In the genomic region with DNA sequence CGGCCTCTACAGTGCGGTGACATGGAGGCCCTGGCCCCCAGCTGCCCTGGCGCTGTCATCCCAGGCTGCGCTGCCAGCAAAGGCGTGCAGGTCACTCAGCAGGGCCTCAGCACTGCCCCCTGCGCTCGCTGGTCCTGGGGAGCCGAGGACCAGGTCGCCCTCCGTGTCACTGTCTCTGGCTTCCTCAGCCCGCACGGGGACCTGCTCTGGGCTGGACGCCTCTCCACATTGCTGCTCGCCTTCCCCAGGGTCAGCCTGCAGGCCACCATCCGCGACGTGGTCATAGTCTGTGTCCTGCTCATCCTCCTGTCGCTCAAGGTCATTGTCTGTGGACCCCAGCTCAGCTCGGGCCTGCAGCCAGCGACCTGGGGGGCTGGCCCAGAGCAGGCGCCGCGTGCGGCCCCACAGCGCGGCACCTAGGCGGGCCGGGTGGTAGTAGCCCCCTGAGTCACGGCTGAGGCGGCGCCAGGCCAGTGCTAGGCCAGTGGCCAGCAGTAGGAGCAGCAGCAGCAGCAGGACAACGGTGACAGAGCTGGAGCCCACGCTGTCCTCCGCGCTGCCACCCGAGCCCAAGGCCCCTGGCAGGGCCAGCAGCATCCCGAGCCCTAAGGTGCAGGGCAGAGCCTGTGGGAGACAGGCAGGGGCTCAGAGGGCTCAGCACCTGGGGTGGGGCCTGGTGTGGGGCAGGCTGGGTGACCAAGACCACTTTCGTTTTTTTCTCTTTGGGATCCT, we compare ENCODE assay signal across 11 cellular contexts. TPM values are rescaled to one million over a fixed set of nuclear protein-coding genes. Genes with fewer than 3 reads are reported as not detected.
A peak's percentile ranks its signal among the peaks of the same experiment; 100 is the strongest.
DNase-seq lines count a peak whose midpoint lies in the region; ATAC-seq, FAIRE-seq and TF ChIP-seq lines count a peak whose summit lies in the region.
"Had no signal": no experiment of that assay in that cellular context is flagged by ENCODE, and none has a peak within 500 bp of the region (broad histone marks: within the 10 kb centered on the region; RNA-seq: fewer than 3 reads in every experiment).

No MANE protein-coding gene starts in this region.

- H3K4me3 Mint-ChIP-seq in activated T-cell treated with anti-CD3 and anti-CD28 coated beads, Interleukin-2, amount 50 U/mL, for 72 hours = peak overlapping the region; percentile 91 to 97

- DNase-seq in activated T-cell treated with anti-CD3 and anti-CD28 coated beads, Interleukin-2, amount 50 U/mL, for 72 hours = no peak
- no peak for DNase-seq in D721Med (ENCODE audit: insufficient read length, low spot score)
- DNase-seq: NCI-H1436, testis had no signal

- peak overlapping the region in 9 of 10 experiments; percentile 47 to 80 (median 71); a peak in 17 of 20 replicates for H3K4me3 ChIP-seq in BLaER1 treated with 17β-estradiol and CSF1 and Interleukin-3, amounts not matched to agents 10 nM and 100 nM
- peak overlapping the region; percentile 74 for H3K4me3 ChIP-seq in mononuclear cell (ENCODE audit: low read length)
- H3K4me3 ChIP-seq: testis had no signal

- peaks cover 10 to 24% of the 10 kb centered on the region in 2 donors for H3K36me3 Mint-ChIP-seq in activated T-cell treated with anti-CD3 and anti-CD28 coated beads, Interleukin-2, amount 50 U/mL, for 72 hours (ENCODE audit: insufficient read depth in 2 of 2)

- peak overlapping the region; percentile 81 for H3K27ac Mint-ChIP-seq in activated T-cell treated with anti-CD3 and anti-CD28 coated beads, Interleukin-2, amount 50 U/mL, for 72 hours

- no peaks in the 10 kb centered on the region for H3K27me3 ChIP-seq in BLaER1 treated with 17β-estradiol and CSF1 and Interleukin-3, amounts not matched to agents 10 nM and 100 nM
- no peaks in the 10 kb centered on the region for H3K27me3 ChIP-seq in mononuclear cell (ENCODE audit: insufficient read depth, low read length)
- H3K27me3 ChIP-seq: testis had no signal

- H3K9me3 ChIP-seq in BLaER1 treated with 17β-estradiol and CSF1 and Interleukin-3, amounts not matched to agents 10 nM and 100 nM (replicated peaks in 1 of 11) = no peaks in the 10 kb centered on the region
- H3K9me3 ChIP-seq in mononuclear cell (ENCODE audit: low read depth, low read length) = no peaks in the 10 kb centered on the region
- H3K9me3 ChIP-seq: testis had no signal

- no peaks in the 10 kb centered on the region for H3K27me3 Mint-ChIP-seq in activated T-cell treated with anti-CD3 and anti-CD28 coated beads, Interleukin-2, amount 50 U/mL, for 72 hours (ENCODE audit: low read depth)

- peak overlapping the region in 10 of 11 experiments; percentile 29 to 97 (median 89); a peak in 19 of 22 replicates for H3K27ac ChIP-seq in BLaER1 treated with 17β-estradiol and CSF1 and Interleukin-3, amounts not matched to agents 10 nM and 100 nM
- H3K27ac ChIP-seq: testis had no signal

- H3K4me1 ChIP-seq in BLaER1 treated with 17β-estradiol and CSF1 and Interleukin-3, amounts not matched to agents 10 nM and 100 nM = peaks cover 67 to 97% (median 89%) of the 10 kb centered on the region in 10 experiments
- H3K4me1 ChIP-seq in mononuclear cell (ENCODE audit: insufficient read depth, low read length) = peaks cover 74% of the 10 kb centered on the region
- H3K4me1 ChIP-seq: testis had no signal

- TF ChIP-seq CTCF in D721Med (IDR thresholded peaks at IDR 0.05; ENCODE audit: insufficient read depth, missing control alignments) = no peak

- H3K4me1 Mint-ChIP-seq in activated T-cell treated with anti-CD3 and anti-CD28 coated beads, Interleukin-2, amount 50 U/mL, for 72 hours (ENCODE audit: low read depth) = peaks cover 71% of the 10 kb centered on the region

- peaks cover 52 to 86% (median 56%) of the 10 kb centered on the region in 11 experiments for H3K36me3 ChIP-seq in BLaER1 treated with 17β-estradiol and CSF1 and Interleukin-3, amounts not matched to agents 10 nM and 100 nM

- TF ChIP-seq POLR2A in GM19193 (IDR thresholded peaks at IDR 0.05; ENCODE audit: extremely low read depth, insufficient read depth, insufficient read length) = peak; percentile 68

- H4K20me1 ChIP-seq in BLaER1 treated with 17β-estradiol and CSF1 and Interleukin-3, amounts not matched to agents 10 nM and 100 nM = peaks cover 28 to 84% (median 63%) of the 10 kb centered on the region in 11 experiments; a peak in 21 of 22 replicates

- no peak for FAIRE-seq in D721Med (lab: Jason Lieb, UNC)

- H3K4me2 ChIP-seq in BLaER1 treated with 17β-estradiol and CSF1 and Interleukin-3, amounts not matched to agents 10 nM and 100 nM = peak overlapping the region; percentile 88 to 99 (median 98)

- ATAC-seq in activated T-cell treated with anti-CD3 and anti-CD28 coated beads, Interleukin-2, amount 50 U/mL, for 72 hours (replicated peaks in 1 of 2) = peak in 1 of 2 donors; percentile 0
- ATAC-seq in HG02571 (IDR thresholded peaks at IDR 0.05; ENCODE audit: unreplicated experiment) (no peak), GM18861 (IDR thresholded peaks at IDR 0.05; ENCODE audit: unreplicated experiment) (no peak), GM18519 (IDR thresholded peaks at IDR 0.05; ENCODE audit: low FRiP score, unreplicated experiment) (no peak)
- ATAC-seq: Right ventricle myocardium inferior had no signal

- H3K9ac ChIP-seq in BLaER1 treated with 17β-estradiol and CSF1 and Interleukin-3, amounts not matched to agents 10 nM and 100 nM = peak overlapping the region; percentile 62 to 94 (median 83)

- no peaks in the 10 kb centered on the region for H3K9me3 Mint-ChIP-seq in activated T-cell treated with anti-CD3 and anti-CD28 coated beads, Interleukin-2, amount 50 U/mL, for 72 hours

RNA-seq across cellular contexts. Expression of gene PTPRCAP, which starts 1.6 kb away (rescaled TPM):
- total RNA-seq in activated T-cell treated with anti-CD3 and anti-CD28 coated beads, Interleukin-2, amount 50 U/mL, for 72 hours = 100 to 1,000 TPM in 1 of 2 donors, 10 to 100 TPM in 1; 94.5 to 119 TPM
- total RNA-seq in mononuclear cell = 137 TPM

RNA-seq across cellular contexts. Expression of gene CORO1B, which starts 7.4 kb away (rescaled TPM):
- 10 to 100 TPM; 58.2 to 91.9 TPM for total RNA-seq in activated T-cell treated with anti-CD3 and anti-CD28 coated beads, Interleukin-2, amount 50 U/mL, for 72 hours
- 28.1 TPM for total RNA-seq in mononuclear cell

RNA-seq across cellular contexts. Expression of gene RPS6KB2, which starts 7.6 kb away (rescaled TPM):
- total RNA-seq in activated T-cell treated with anti-CD3 and anti-CD28 coated beads, Interleukin-2, amount 50 U/mL, for 72 hours = 10 to 100 TPM; 55.0 to 56.1 TPM
- total RNA-seq in mononuclear cell = 52.1 TPM

RNA-seq across cellular contexts. Expression of gene GPR152, which starts 16.6 kb away (rescaled TPM):
- not detected for total RNA-seq in activated T-cell treated with anti-CD3 and anti-CD28 coated beads, Interleukin-2, amount 50 U/mL, for 72 hours
- not detected for total RNA-seq in mononuclear cell
- total RNA-seq: Right ventricle myocardium inferior, testis had no signal

RNA-seq across cellular contexts. Expression of gene CABP4, which starts 19.3 kb away (rescaled TPM):
- total RNA-seq in activated T-cell treated with anti-CD3 and anti-CD28 coated beads, Interleukin-2, amount 50 U/mL, for 72 hours = 10 to 100 TPM in 1 of 2 donors, 1 to 10 TPM in 1; 8.9 to 10.4 TPM
- total RNA-seq in mononuclear cell = 2.6 TPM
